ENCODE assay signal across 14 cellular contexts in genomic region chr10:12540341-12540781, GRCh38.
A peak's percentile ranks its signal among the peaks of the same experiment; 100 is the strongest.
DNase-seq lines count a peak whose midpoint lies in the region; ATAC-seq and TF ChIP-seq lines count a peak whose summit lies in the region.
"Had no signal": no experiment of that assay in that cellular context is flagged by ENCODE, and none has a peak within 500 bp of the region (broad histone marks: within the 10 kb centered on the region; RNA-seq: fewer than 3 reads in every experiment).

No MANE protein-coding gene starts in this region.

- no peak for DNase-seq in CD4-positive, alpha-beta T cell
- DNase-seq in GM23248 (peak; percentile 5), memory B cell (ENCODE audit: low spot score in 2 of 2) (no peak), HT-29 (ENCODE audit: low spot score) (no peak), ovary (no peak), CD1c-positive myeloid dendritic cell (ENCODE audit: extremely low spot score) (no peak)
- DNase-seq: Calu3; stimulated activated CD4-positive, alpha-beta T cell treated with anti-CD3 and anti-CD28 coated beads, Interleukin-12 subunit alpha, Interleukin-12 subunit beta, amount 100 ng/mL, for 4 hours had no signal

- H4K20me1 ChIP-seq in GM23248 (ENCODE audit: insufficient read depth) = no peaks in the 10 kb centered on the region

- no peak overlapping the region for H3K27ac ChIP-seq in CD4-positive, alpha-beta T cell (ENCODE audit: low read depth, low read length)
- H3K27ac ChIP-seq in GM23248 (no peak overlapping the region), ovary (no peak overlapping the region)
- H3K27ac ChIP-seq: coronary artery, thoracic aorta had no signal

- peaks cover 44% of the 10 kb centered on the region for H3K4me1 Mint-ChIP-seq in CD4-positive, alpha-beta T cell (ENCODE audit: low read depth)
- peaks cover 20% of the 10 kb centered on the region for H3K4me1 Mint-ChIP-seq in activated T-helper 17 cell treated with anti-CD3 and anti-CD28 coated beads, Interleukin-2, amount 50 U/mL, for 72 hours
- H3K4me1 Mint-ChIP-seq in memory B cell = peaks cover 40% of the 10 kb centered on the region

- H3K27ac Mint-ChIP-seq in CD4-positive, alpha-beta T cell = peak overlapping the region; percentile 8
- H3K27ac Mint-ChIP-seq in activated T-helper 17 cell treated with anti-CD3 and anti-CD28 coated beads, Interleukin-2, amount 50 U/mL, for 72 hours = no peak overlapping the region
- H3K27ac Mint-ChIP-seq in memory B cell = peak overlapping the region; percentile 62

- H3K36me3 ChIP-seq in GM23248 (ENCODE audit: low read depth) = no peaks in the 10 kb centered on the region
- H3K36me3 ChIP-seq in ovary = no peaks in the 10 kb centered on the region
- H3K36me3 ChIP-seq: thoracic aorta had no signal

- no peaks in the 10 kb centered on the region for H3K9me3 Mint-ChIP-seq in CD4-positive, alpha-beta T cell
- H3K9me3 Mint-ChIP-seq in activated T-helper 17 cell treated with anti-CD3 and anti-CD28 coated beads, Interleukin-2, amount 50 U/mL, for 72 hours = no peaks in the 10 kb centered on the region
- H3K9me3 Mint-ChIP-seq in memory B cell = peaks cover 3% of the 10 kb centered on the region

- H3K79me2 ChIP-seq in GM23248 (ENCODE audit: insufficient read depth) = no peaks in the 10 kb centered on the region

- POLR2A ChIA-PET in CD4-positive, alpha-beta T cell (lab: Charles Lee) = interaction anchor here (0.6 kb wide), 1 partner anchor 24 kb away, joined by 3 read pairs; no protein-coding TSS in a partner anchor

- TF ChIP-seq CTCF in CD4-positive, alpha-beta T cell (IDR thresholded peaks at IDR 0.05) = no peak
- no peak for TF ChIP-seq CTCF in ovary (IDR thresholded peaks at IDR 0.05)

- H2AFZ ChIP-seq in GM23248 = no peak overlapping the region

- no peaks in the 10 kb centered on the region for H3K27me3 ChIP-seq in CD4-positive, alpha-beta T cell (ENCODE audit: control insufficient read depth, insufficient read depth, low read length)
- H3K27me3 ChIP-seq in GM23248 (replicated peaks; ENCODE audit: insufficient read depth) (no peaks in the 10 kb centered on the region), ovary (no peaks in the 10 kb centered on the region)

- TF ChIP-seq POLR2A in ovary (IDR thresholded peaks at IDR 0.05) = no peak

- intact Hi-C loops in CD4-positive, alpha-beta T cell (cut with DNase I, micrococcal nuclease) = no loop called here
- intact Hi-C loops in ovary (cut with DNase I) = no loop called here

- H3F3A ChIP-seq in GM23248 (ENCODE audit: insufficient read depth) = no peaks in the 10 kb centered on the region

- in situ Hi-C loops in GM23248 (cut with MboI) = no loop called here

- no peaks in the 10 kb centered on the region for H3K27me3 Mint-ChIP-seq in CD4-positive, alpha-beta T cell
- no peaks in the 10 kb centered on the region for H3K27me3 Mint-ChIP-seq in activated T-helper 17 cell treated with anti-CD3 and anti-CD28 coated beads, Interleukin-2, amount 50 U/mL, for 72 hours
- no peaks in the 10 kb centered on the region for H3K27me3 Mint-ChIP-seq in memory B cell

- no peak overlapping the region for H3K4me3 ChIP-seq in GM23248
- no peak overlapping the region for H3K4me3 ChIP-seq in ovary
- H3K4me3 ChIP-seq: coronary artery, K562, SK-N-MC, thoracic aorta had no signal

- ATAC-seq in CD4-positive, alpha-beta T cell (ENCODE audit: poor library complexity) = no peak
- ATAC-seq in activated T-helper 17 cell treated with anti-CD3 and anti-CD28 coated beads, Interleukin-2, amount 50 U/mL, for 72 hours (replicated peaks) = peak; percentile 96
- no peak for ATAC-seq in memory B cell (ENCODE audit: low read depth)
- ATAC-seq in HG03196 (IDR thresholded peaks at IDR 0.05; ENCODE audit: unreplicated experiment) = no peak
- ATAC-seq: K562 had no signal

- 30 to 39% methylated on average over 4 of the region's 4 CpGs for WGBS in GM23248 (ENCODE audit: low coverage in 1 of 2, low lambda C conversion rate in 2 of 2, missing lambda C conversion rate in 2 of 2), 2 experiments
- 62 to 77% (median 72%) methylated on average over 4 of the region's 4 CpGs for WGBS in ovary, 3 donors

- no peaks in the 10 kb centered on the region for H3K36me3 Mint-ChIP-seq in CD4-positive, alpha-beta T cell (ENCODE audit: low read depth)
- no peaks in the 10 kb centered on the region for H3K36me3 Mint-ChIP-seq in activated T-helper 17 cell treated with anti-CD3 and anti-CD28 coated beads, Interleukin-2, amount 50 U/mL, for 72 hours (ENCODE audit: low read depth)
- H3K36me3 Mint-ChIP-seq in memory B cell = peaks cover 15% of the 10 kb centered on the region

- TF ChIP-seq EP300 in ovary (IDR thresholded peaks at IDR 0.05) = no peak

- no peak overlapping the region for H3K4me3 Mint-ChIP-seq in CD4-positive, alpha-beta T cell
- no peak overlapping the region for H3K4me3 Mint-ChIP-seq in activated T-helper 17 cell treated with anti-CD3 and anti-CD28 coated beads, Interleukin-2, amount 50 U/mL, for 72 hours
- no peak overlapping the region for H3K4me3 Mint-ChIP-seq in memory B cell

- H3K4me1 ChIP-seq in GM23248 (ENCODE audit: insufficient read depth) (no peaks in the 10 kb centered on the region), ovary (ENCODE audit: insufficient read depth) (no peaks in the 10 kb centered on the region)

- CTCF ChIA-PET in CD4-positive, alpha-beta T cell (lab: Charles Lee) = interaction anchor here (0.7 kb wide), 1 partner anchor 33 kb away, joined by 4 read pairs; no protein-coding TSS in a partner anchor

- H3K9me2 ChIP-seq in GM23248 (ENCODE audit: insufficient read depth) = no peaks in the 10 kb centered on the region

- no peak overlapping the region for H3K9ac ChIP-seq in GM23248

- H3K4me2 ChIP-seq in GM23248 (ENCODE audit: unreplicated experiment) = no peak overlapping the region

- H3K9me3 ChIP-seq in CD4-positive, alpha-beta T cell (ENCODE audit: control insufficient read depth, low read length) = no peaks in the 10 kb centered on the region
- H3K9me3 ChIP-seq in GM23248 (ENCODE audit: low read depth) = no peaks in the 10 kb centered on the region
- no peaks in the 10 kb centered on the region for H3K9me3 ChIP-seq in ovary
- H3K9me3 ChIP-seq: thoracic aorta had no signal
